Comparison of ENCODE assay signal across 10 cellular contexts in genomic region chr1:174883361-174883760, GRCh38.
DNase-seq lines count a peak whose midpoint lies in the region; ATAC-seq and TF ChIP-seq lines count a peak whose summit lies in the region.
"Had no signal": no experiment of that assay in that cellular context is flagged by ENCODE, and none has a peak within 500 bp of the region (broad histone marks: within the 10 kb centered on the region; RNA-seq: fewer than 3 reads in every experiment).

No MANE protein-coding gene starts in this region.

- WGBS in ovary, 3 donors: 92 to 100% (median 94%) methylated on average over 1 of the region's 1 CpG

- no peak for TF ChIP-seq EP300 in ovary (IDR thresholded peaks at IDR 0.05)

- no peaks in the 10 kb centered on the region for H3K9me3 ChIP-seq in ovary
- H3K9me3 ChIP-seq: BLaER1 had no signal

- H3K36me3 ChIP-seq in ovary: no peaks in the 10 kb centered on the region

- H3K27me3 ChIP-seq in ovary: no peaks in the 10 kb centered on the region
- H3K27me3 ChIP-seq: BLaER1 had no signal

- H3K4me3 ChIP-seq in skeletal muscle cell (ENCODE audit: low read depth, low read length): no peak overlapping the region
- no peak overlapping the region for H3K4me3 ChIP-seq in ovary
- H3K4me3 ChIP-seq: BLaER1 had no signal

- no peaks in the 10 kb centered on the region for H3K4me1 ChIP-seq in ovary (ENCODE audit: insufficient read depth)

- TF ChIP-seq CTCF in ovary (IDR thresholded peaks at IDR 0.05): no peak

- TF ChIP-seq POLR2A in ovary (IDR thresholded peaks at IDR 0.05): no peak

- intact Hi-C loops in ovary (cut with DNase I): no loop called here

- DNase-seq in NCI-H510A treated with DMSO at 0.1 percent for 48 hours (lab: John Stamatoyannopoulos, UW): peak; percentile 54
- DNase-seq in NCI-H510A (lab: John Stamatoyannopoulos, UW): no peak
- peak; percentile 51 for DNase-seq in NCI-H82 treated with DMSO at 0.1 percent for 48 hours (lab: John Stamatoyannopoulos, UW; ENCODE audit: unreplicated experiment)
- peak; percentile 9 for DNase-seq in dermis blood vessel endothelial cell
- DNase-seq in skeletal muscle cell (ENCODE audit: low read depth): peak; percentile 12
- no peak for DNase-seq in ovary
- DNase-seq in H4 (ENCODE audit: low spot score): no peak
- DNase-seq: activated B cell treated with CpG ODN at 0.5 μM for 24 hours had no signal

- no peak overlapping the region for H3K27ac ChIP-seq in ovary
- H3K27ac ChIP-seq: BLaER1 had no signal

- ATAC-seq in HG02852 (IDR thresholded peaks at IDR 0.05; ENCODE audit: unreplicated experiment): no peak

Comparison
In these comparisons a context has a peak if more than half of its experiments do, and no peak if none do; other contexts are left out.
1. DNase-seq: peak in NCI-H510A treated with DMSO at 0.1 percent for 48 hours (single experiment), NCI-H82 treated with DMSO at 0.1 percent for 48 hours (single experiment), dermis blood vessel endothelial cell (single experiment) and skeletal muscle cell (single experiment); none in NCI-H510A (single experiment), ovary (0 of 5) and H4 (single experiment).